Comparison of ENCODE assay signal across 8 cellular contexts in genomic region chr21:38806153-38806941, GRCh38. TPM values are rescaled to one million over a fixed set of nuclear protein-coding genes. Genes with fewer than 3 reads are reported as not detected.
DNase-seq lines count a peak whose midpoint lies in the region; ATAC-seq, FAIRE-seq and TF ChIP-seq lines count a peak whose summit lies in the region.

No MANE protein-coding gene starts in this region.

- H3K9me3 Mint-ChIP-seq in astrocyte (ENCODE audit: unreplicated experiment), result no peaks in the 10 kb centered on the region

- H3K36me3 ChIP-seq in SJCRH30, result 0 out of 2 replicates have a peak, but pooled peaks cover 4% of the 10 kb centered on the region
- no peaks in the 10 kb centered on the region for H3K36me3 ChIP-seq in astrocyte (ENCODE audit: insufficient read depth, low read length)
- peaks cover 13% of the 10 kb centered on the region for H3K36me3 ChIP-seq in iPS-20b (ENCODE audit: insufficient read depth, low read depth, low read length)

- H4K20me1 ChIP-seq in astrocyte (ENCODE audit: insufficient read depth, low read length), result peaks cover 35% of the 10 kb centered on the region

- H3K4me2 ChIP-seq in astrocyte (ENCODE audit: low read length), result peak overlapping the region; percentile 95

- DNase-seq in GM13977 (ENCODE audit: low spot score), result peak; percentile 62
- peak; percentile 32 to 37 for DNase-seq in SJCRH30
- no peak for DNase-seq in astrocyte (ENCODE audit: low read depth)
- peak; percentile 13 for DNase-seq in stimulated activated CD4-positive, alpha-beta T cell treated with anti-CD3 and anti-CD28 coated beads, Interleukin-1b, Interleukin-23, amount 100 ng/mL, for 48 hours
- no peak for DNase-seq in iPS-NIHi7 (ENCODE audit: extremely low spot score)
- no peak for DNase-seq in HPDE6-E6E7 (ENCODE audit: extremely low spot score)

- ATAC-seq in HG02840 (IDR thresholded peaks at IDR 0.05; ENCODE audit: low FRiP score, unreplicated experiment), result peak; percentile 11

- no peak for FAIRE-seq in astrocyte (lab: Jason Lieb, UNC)

- no peaks in the 10 kb centered on the region for H3K27me3 ChIP-seq in SJCRH30
- H3K27me3 ChIP-seq in astrocyte (ENCODE audit: insufficient read depth, low read length), result no peaks in the 10 kb centered on the region
- H3K27me3 ChIP-seq in iPS-20b (ENCODE audit: insufficient read depth, low read length), result peaks cover 17% of the 10 kb centered on the region

- H3K79me2 ChIP-seq in astrocyte (ENCODE audit: insufficient read depth, low read length), result peaks cover 48% of the 10 kb centered on the region

- H3K27me3 Mint-ChIP-seq in astrocyte (ENCODE audit: low read depth, unreplicated experiment), result no peaks in the 10 kb centered on the region

- H3K4me1 ChIP-seq in SJCRH30, result 0 out of 2 replicates have a peak, but pooled peaks cover 3% of the 10 kb centered on the region
- H3K4me1 ChIP-seq in astrocyte (ENCODE audit: insufficient read depth, low read length), result peaks cover 38% of the 10 kb centered on the region
- H3K4me1 ChIP-seq in iPS-20b (ENCODE audit: insufficient read depth, low read length), result peaks cover 36% of the 10 kb centered on the region

- TF ChIP-seq CTCF in GM13977 (IDR thresholded peaks at IDR 0.05; ENCODE audit: extremely low read depth, insufficient read depth, missing control alignments), result no peak
- no peak for TF ChIP-seq CTCF in astrocyte (IDR thresholded peaks at IDR 0.05; ENCODE audit: insufficient read depth, low read depth, low read length)

- H3K27ac ChIP-seq in SJCRH30 (no peak overlapping the region; the same call in 1 of the 2 replicates), astrocyte (ENCODE audit: low read depth, low read length) (peak overlapping the region; percentile 76), iPS-20b (ENCODE audit: low read length) (no peak overlapping the region)

- H3K4me1 Mint-ChIP-seq in astrocyte (ENCODE audit: low read depth, unreplicated experiment), result peaks cover 36% of the 10 kb centered on the region

- H3K9me3 ChIP-seq in SJCRH30 (replicated peaks), result no peaks in the 10 kb centered on the region
- no peaks in the 10 kb centered on the region for H3K9me3 ChIP-seq in astrocyte (ENCODE audit: insufficient read depth, low read depth, low read length)
- no peaks in the 10 kb centered on the region for H3K9me3 ChIP-seq in iPS-20b (ENCODE audit: insufficient read depth, low read depth, low read length)

- peak overlapping the region; percentile 67 for H3K27ac Mint-ChIP-seq in astrocyte (ENCODE audit: unreplicated experiment)

- H3K4me3 Mint-ChIP-seq in astrocyte (ENCODE audit: unreplicated experiment), result peak overlapping the region; percentile 98

- H2AFZ ChIP-seq in astrocyte (ENCODE audit: low read depth, low read length), result peak overlapping the region; percentile 12

- H3K4me3 ChIP-seq in SJCRH30, result peak overlapping the region; percentile 77
- peak overlapping the region; percentile 86 for H3K4me3 ChIP-seq in astrocyte (ENCODE audit: insufficient read depth, low read depth, low read length)
- peak overlapping the region; percentile 90 for H3K4me3 ChIP-seq in iPS-20b (ENCODE audit: low read length)

- H3K9ac ChIP-seq in astrocyte (ENCODE audit: low read length), result peak overlapping the region; percentile 94
- peak overlapping the region; percentile 84 for H3K9ac ChIP-seq in iPS-20b (ENCODE audit: low read depth, low read length)

- peaks cover 7% of the 10 kb centered on the region for H3K36me3 Mint-ChIP-seq in astrocyte (ENCODE audit: low read depth, unreplicated experiment)

- in situ Hi-C loops in GM13977 (cut with MboI; ENCODE audit: low pct_unique_long_range_greater_than_20kb, low sequenced_read_pairs, unreplicated experiment), result no loop called here

RNA-seq across cellular contexts. Expression of gene ETS2, which starts 0.6 kb away (rescaled TPM):
- total RNA-seq in SJCRH30 (2014; rRNA removed; shearing (Covaris generic)), result 10.6 and 11.8 TPM in 2 replicates
- 37.0 and 40.3 TPM in 2 replicates for total RNA-seq in astrocyte

Comparison
In these comparisons a context has a peak if more than half of its experiments do, and no peak if none do; other contexts are left out.
1. DNase-seq: peak in GM13977 (single experiment), SJCRH30 (2 of 2) and stimulated activated CD4-positive, alpha-beta T cell treated with anti-CD3 and anti-CD28 coated beads, Interleukin-1b, Interleukin-23, amount 100 ng/mL, for 48 hours (single experiment); none in astrocyte (single experiment), iPS-NIHi7 (single experiment) and HPDE6-E6E7 (single experiment).
2. Peak in every context shown above with its lines, with median percentiles within 50 percentile points of each other: H3K4me3 ChIP-seq.